Comparison of ENCODE assay signal across 9 cellular contexts in genomic region chr10:25059990-25060389, GRCh38. TPM values are rescaled to one million over a fixed set of nuclear protein-coding genes. Genes with fewer than 3 reads are reported as not detected.
A peak's percentile ranks its signal among the peaks of the same experiment; 100 is the strongest.
DNase-seq lines count a peak whose midpoint lies in the region; ATAC-seq lines count a peak whose summit lies in the region.
"Had no signal": no experiment of that assay in that cellular context is flagged by ENCODE, and none has a peak within 500 bp of the region (broad histone marks: within the 10 kb centered on the region; RNA-seq: fewer than 3 reads in every experiment).

No MANE protein-coding gene starts in this region.

- H3K4me1 Mint-ChIP-seq in immature natural killer cell: peaks cover 21 to 25% of the 10 kb centered on the region in 2 donors

- peak; percentile 70 for ATAC-seq in esophagus mucosa
- ATAC-seq in HG03565 (IDR thresholded peaks at IDR 0.05; ENCODE audit: unreplicated experiment): no peak

- H3K36me3 Mint-ChIP-seq in immature natural killer cell: no peaks in the 10 kb centered on the region

- H3K4me3 Mint-ChIP-seq in immature natural killer cell: no peak overlapping the region

- peak overlapping the region in 1 of 6 donors; percentile 15 for H3K27ac Mint-ChIP-seq in immature natural killer cell

- DNase-seq in AG20443 (ENCODE audit: low spot score) (peak; percentile 91), NCI-H446 treated with DMSO at 0.1 percent for 48 hours (lab: John Stamatoyannopoulos, UW) (peak; percentile 70), occipital lobe (lab: John Stamatoyannopoulos, UW) (peak; percentile 19), C1 segment of cervical spinal cord (lab: John Stamatoyannopoulos, UW) (no peak), cortex of kidney (lab: John Stamatoyannopoulos, UW) (no peak), immature natural killer cell (no peak)

- peaks cover 0 to 1% (median 0%) of the 10 kb centered on the region in 6 donors for H3K9me3 Mint-ChIP-seq in immature natural killer cell

- H3K27me3 Mint-ChIP-seq in immature natural killer cell (ENCODE audit: low read depth in 3 of 3): peaks cover 0 to 7% (median 2%) of the 10 kb centered on the region in 3 donors

RNA-seq across cellular contexts. Expression of gene THNSL1, which starts 43.6 kb away (rescaled TPM):
- 2.0 TPM for total RNA-seq in esophagus mucosa
- total RNA-seq in occipital lobe: 17.9 TPM
- 1 to 10 TPM in 2 of 3 donors, under 1 TPM in 1; 0.90 to 2.0 (median 1.9) TPM for polyA plus RNA-seq in immature natural killer cell

RNA-seq across cellular contexts. Expression of gene ENKUR, which starts 44.0 kb away (rescaled TPM):
- total RNA-seq in esophagus mucosa (not detected), occipital lobe (5.0 TPM)
- polyA plus RNA-seq in immature natural killer cell: 1 to 10 TPM in 1 of 3 donors, under 1 TPM in 1, not detected in 1; 0.12 to 1.4 TPM
- total RNA-seq: G401 had no signal

Comparison
In these comparisons a context has a peak if more than half of its experiments do, and no peak if none do; other contexts are left out.
1. DNase-seq: peak in AG20443 (single experiment), NCI-H446 treated with DMSO at 0.1 percent for 48 hours (single experiment) and occipital lobe (single experiment); none in C1 segment of cervical spinal cord (0 of 14), cortex of kidney (single experiment) and immature natural killer cell (0 of 3).